In genomic region chr1:15825800-15826199, GRCh38 we compare ENCODE assay signal across 19 cellular contexts. TPM values are rescaled to one million over a fixed set of nuclear protein-coding genes. Genes with fewer than 3 reads are reported as not detected.
DNase-seq lines count a peak whose midpoint lies in the region; ATAC-seq and TF ChIP-seq lines count a peak whose summit lies in the region.
"Had no signal": no experiment of that assay in that cellular context is flagged by ENCODE, and none has a peak within 500 bp of the region (broad histone marks: within the 10 kb centered on the region; RNA-seq: fewer than 3 reads in every experiment).

No MANE protein-coding gene starts in this region.

- no peak overlapping the region for H3K4me3 ChIP-seq in ACC112 (ENCODE audit: low read depth, low read length)
- H3K4me3 ChIP-seq in coronary artery, result no peak overlapping the region
- H3K4me3 ChIP-seq: breast epithelium, esophagus squamous epithelium, smooth muscle cell, uterus had no signal

- no peak for DNase-seq in HFFc6
- DNase-seq in coronary artery (ENCODE audit: low spot score), result no peak
- DNase-seq in nephron progenitor cell, result no peak
- no peak for DNase-seq in activated gamma-delta T cell treated with Interleukin-2 at 50 U/mL for 16 hours
- no peak for DNase-seq in mesothelial cell of epicardium (ENCODE audit: low spot score in 2 of 2, unreplicated experiment in 2 of 2)
- no peak for DNase-seq in SKM-1 (lab: John Stamatoyannopoulos, UW; ENCODE audit: unreplicated experiment)
- DNase-seq: activated CD4-positive, alpha-beta T cell treated with anti-CD3 and anti-CD28 coated beads for 48 hours; activated naive CD4-positive, alpha-beta T cell treated with anti-CD3 and anti-CD28 coated beads for 36 hours; esophagus squamous epithelium; left cardiac atrium; NCI-H187; NCI-H446 treated with DMSO at 0.1 percent for 48 hours; SIG-M5 had no signal

- H3K4me1 Mint-ChIP-seq in HFFc6 (ENCODE audit: low read depth), result peaks cover 8% of the 10 kb centered on the region
- peaks cover 35% of the 10 kb centered on the region for H3K4me1 Mint-ChIP-seq in nephron progenitor cell
- peaks cover 20% of the 10 kb centered on the region for H3K4me1 Mint-ChIP-seq in mesothelial cell of epicardium

- no peaks in the 10 kb centered on the region for H3K36me3 Mint-ChIP-seq in HFFc6 (ENCODE audit: low read depth)
- peaks cover 43% of the 10 kb centered on the region for H3K36me3 Mint-ChIP-seq in nephron progenitor cell (ENCODE audit: low read depth)
- H3K36me3 Mint-ChIP-seq in mesothelial cell of epicardium, result no peaks in the 10 kb centered on the region
- H3K36me3 Mint-ChIP-seq: stimulated activated effector memory CD8-positive, alpha-beta T cell treated with anti-CD3 and anti-CD28 coated beads, Interleukin-12 subunit alpha, Interleukin-12 subunit beta, amount 100 ng/mL, for 72 hours had no signal

- H3K36me3 ChIP-seq in ACC112 (ENCODE audit: insufficient read depth, low read length), result no peaks in the 10 kb centered on the region
- H3K36me3 ChIP-seq: breast epithelium, esophagus squamous epithelium, uterus had no signal

- peak overlapping the region; percentile 45 for H3K27ac Mint-ChIP-seq in HFFc6
- peak overlapping the region; percentile 66 for H3K27ac Mint-ChIP-seq in nephron progenitor cell
- H3K27ac Mint-ChIP-seq in mesothelial cell of epicardium, result no peak overlapping the region
- H3K27ac Mint-ChIP-seq: activated naive CD4-positive, alpha-beta T cell treated with anti-CD3 and anti-CD28 coated beads for 36 hours; stimulated activated effector memory CD8-positive, alpha-beta T cell treated with anti-CD3 and anti-CD28 coated beads, Interleukin-12 subunit alpha, Interleukin-12 subunit beta, amount 100 ng/mL, for 72 hours had no signal

- H3K79me2 ChIP-seq in ACC112 (ENCODE audit: control insufficient read depth, insufficient read depth, low read length, unreplicated experiment), result no peaks in the 10 kb centered on the region

- H3K27ac ChIP-seq in ACC112 (ENCODE audit: low read depth, low read length), result peak overlapping the region; percentile 58; the same call in 1 of the 2 replicates
- H3K27ac ChIP-seq in coronary artery, result peak overlapping the region; percentile 46 to 60
- H3K27ac ChIP-seq: breast epithelium had no signal

- peak overlapping the region; percentile 53 for H2AFZ ChIP-seq in ACC112 (ENCODE audit: low read length, unreplicated experiment)

- H3K9me3 Mint-ChIP-seq in HFFc6, result no peaks in the 10 kb centered on the region
- H3K9me3 Mint-ChIP-seq in nephron progenitor cell, result peaks cover 4% of the 10 kb centered on the region
- H3K9me3 Mint-ChIP-seq in mesothelial cell of epicardium, result no peaks in the 10 kb centered on the region
- H3K9me3 Mint-ChIP-seq: activated naive CD4-positive, alpha-beta T cell treated with anti-CD3 and anti-CD28 coated beads for 36 hours; stimulated activated effector memory CD8-positive, alpha-beta T cell treated with anti-CD3 and anti-CD28 coated beads, Interleukin-12 subunit alpha, Interleukin-12 subunit beta, amount 100 ng/mL, for 72 hours had no signal

- H3K4me3 Mint-ChIP-seq in HFFc6 (no peak overlapping the region), nephron progenitor cell (no peak overlapping the region), mesothelial cell of epicardium (no peak overlapping the region)
- H3K4me3 Mint-ChIP-seq: activated naive CD4-positive, alpha-beta T cell treated with anti-CD3 and anti-CD28 coated beads for 36 hours; stimulated activated effector memory CD8-positive, alpha-beta T cell treated with anti-CD3 and anti-CD28 coated beads, Interleukin-12 subunit alpha, Interleukin-12 subunit beta, amount 100 ng/mL, for 72 hours had no signal

- no peak for ATAC-seq in GM18909 (IDR thresholded peaks at IDR 0.05; ENCODE audit: poor library complexity, unreplicated experiment)
- ATAC-seq: left cardiac atrium; stimulated activated effector memory CD8-positive, alpha-beta T cell treated with anti-CD3 and anti-CD28 coated beads, Interleukin-12 subunit alpha, Interleukin-12 subunit beta, amount 100 ng/mL, for 72 hours had no signal

- H3K27me3 ChIP-seq in ACC112 (ENCODE audit: insufficient read depth, low read length), result no peaks in the 10 kb centered on the region
- H3K27me3 ChIP-seq: breast epithelium, esophagus squamous epithelium, uterus had no signal

- H3K27me3 Mint-ChIP-seq in HFFc6 (ENCODE audit: insufficient read depth) (no peaks in the 10 kb centered on the region), nephron progenitor cell (ENCODE audit: low read depth, poor library complexity) (no peaks in the 10 kb centered on the region), mesothelial cell of epicardium (ENCODE audit: low read depth) (no peaks in the 10 kb centered on the region)

- TF ChIP-seq CTCF in HFFc6 (IDR thresholded peaks at IDR 0.05) (no peak), coronary artery (IDR thresholded peaks at IDR 0.05) (no peak), nephron progenitor cell (IDR thresholded peaks at IDR 0.05) (no peak), mesothelial cell of epicardium (IDR thresholded peaks at IDR 0.05; ENCODE audit: unreplicated experiment) (no peak)

- H3K4me1 ChIP-seq in ACC112 (ENCODE audit: control insufficient read depth, insufficient read depth, low read length, unreplicated experiment), result peaks cover 8% of the 10 kb centered on the region

RNA-seq across cellular contexts. Expression of gene UQCRHL, which starts 18.4 kb away (rescaled TPM):
- 1 to 10 TPM in 5 of 6 experiments, under 1 TPM in 1; 0.75 to 1.8 (median 1.5) TPM for total RNA-seq in HFFc6 (2021; fragmentation: NEBNext Ultra II Directional; extraction: Animal tissue kit (Norgen Biotek cat#: 25700))
- total RNA-seq in mesothelial cell of epicardium, result 2.8 to 3.5 TPM (median 3.0 TPM) in 3 replicates

RNA-seq across cellular contexts. Expression of gene SPEN, which starts 21.7 kb away (rescaled TPM):
- 10 to 100 TPM; 25.7 to 30.2 (median 27.6) TPM for total RNA-seq in HFFc6 (2021; fragmentation: NEBNext Ultra II Directional; extraction: Animal tissue kit (Norgen Biotek cat#: 25700))
- total RNA-seq in mesothelial cell of epicardium, result 74.5 to 88.0 TPM (median 82.1 TPM) in 3 replicates
